ENCODE assay signal across 10 cellular contexts in the genomic region with DNA sequence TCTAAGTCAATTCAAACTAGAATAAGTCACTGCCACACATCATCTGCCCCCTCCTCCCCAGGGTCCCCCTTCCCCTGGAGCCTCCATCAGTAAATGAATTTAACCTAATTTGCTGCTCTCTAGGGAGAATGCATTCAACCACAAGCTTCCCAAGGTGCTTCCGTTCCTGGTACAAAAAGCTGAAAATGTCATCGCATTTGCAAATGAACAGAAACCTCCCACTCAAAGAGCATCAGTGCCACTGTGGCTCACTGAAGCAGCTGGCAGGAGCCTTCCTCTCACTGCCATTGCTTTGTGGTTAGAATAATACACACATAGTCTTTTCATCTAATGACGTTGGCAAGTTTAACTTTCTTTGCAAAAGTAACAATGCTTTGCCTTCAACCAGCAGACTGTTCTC.
A peak's percentile ranks its signal among the peaks of the same experiment; 100 is the strongest.
DNase-seq lines count a peak whose midpoint lies in the region; ATAC-seq and TF ChIP-seq lines count a peak whose summit lies in the region.
"Had no signal": no experiment of that assay in that cellular context is flagged by ENCODE, and none has a peak within 500 bp of the region (broad histone marks: within the 10 kb centered on the region; RNA-seq: fewer than 3 reads in every experiment).

No MANE protein-coding gene starts in this region.

- H3K27ac ChIP-seq in iPS-20b (ENCODE audit: low read length): no peak overlapping the region
- H3K27ac ChIP-seq: VCaP had no signal

- no peak for TF ChIP-seq POLR2A in GM18505 (IDR thresholded peaks at IDR 0.05; ENCODE audit: borderline replicate concordance, extremely low read depth, insufficient read depth, insufficient read length)

- DNase-seq in Jurkat, Clone E6-1 (ENCODE audit: low read depth, low spot score): peak; percentile 97
- DNase-seq in NCI-H1694 treated with DMSO at 0.1 percent for 48 hours (lab: John Stamatoyannopoulos, UW) (no peak), NCI-H187 treated with DMSO at 0.1 percent for 48 hours (lab: John Stamatoyannopoulos, UW) (no peak), left cardiac atrium (no peak)
- DNase-seq: stimulated activated CD4-positive, alpha-beta T cell treated with anti-CD3 and anti-CD28 coated beads, Interleukin-4, amount 100 ng/mL, for 1 hour had no signal

- H3K36me3 ChIP-seq in iPS-20b (ENCODE audit: insufficient read depth, low read depth, low read length): no peaks in the 10 kb centered on the region

- ATAC-seq in GM18505 (IDR thresholded peaks at IDR 0.05; ENCODE audit: unreplicated experiment): peak; percentile 67
- peak; percentile 56 for ATAC-seq in GM21723 (IDR thresholded peaks at IDR 0.05; ENCODE audit: unreplicated experiment)
- ATAC-seq in HG02970 (IDR thresholded peaks at IDR 0.05; ENCODE audit: low FRiP score, unreplicated experiment): no peak
- ATAC-seq in left cardiac atrium: no peak

- intact Hi-C loops in left cardiac atrium (cut with DNase I): no loop called here

- H3K4me3 ChIP-seq in Jurkat, Clone E6-1 (ENCODE audit: low read length): no peak overlapping the region
- peak overlapping the region; percentile 28; the same call in 1 of the 2 replicates for H3K4me3 ChIP-seq in iPS-20b (ENCODE audit: low read length)

- peaks cover 4% of the 10 kb centered on the region; the same call in 1 of the 2 replicates for H3K27me3 ChIP-seq in iPS-20b (ENCODE audit: insufficient read depth, low read length)

- no peak overlapping the region for H3K9ac ChIP-seq in iPS-20b (ENCODE audit: low read depth, low read length)

- peaks cover 27% of the 10 kb centered on the region for H3K4me1 ChIP-seq in iPS-20b (ENCODE audit: insufficient read depth, low read length)

- no peaks in the 10 kb centered on the region for H3K9me3 ChIP-seq in iPS-20b (ENCODE audit: insufficient read depth, low read depth, low read length)

Comparison
In these comparisons a context has a peak if more than half of its experiments do, and no peak if none do; other contexts are left out.
1. ATAC-seq: peak in GM18505 (single experiment) and GM21723 (single experiment); none in HG02970 (single experiment) and left cardiac atrium (0 of 2).